In the genomic region with DNA sequence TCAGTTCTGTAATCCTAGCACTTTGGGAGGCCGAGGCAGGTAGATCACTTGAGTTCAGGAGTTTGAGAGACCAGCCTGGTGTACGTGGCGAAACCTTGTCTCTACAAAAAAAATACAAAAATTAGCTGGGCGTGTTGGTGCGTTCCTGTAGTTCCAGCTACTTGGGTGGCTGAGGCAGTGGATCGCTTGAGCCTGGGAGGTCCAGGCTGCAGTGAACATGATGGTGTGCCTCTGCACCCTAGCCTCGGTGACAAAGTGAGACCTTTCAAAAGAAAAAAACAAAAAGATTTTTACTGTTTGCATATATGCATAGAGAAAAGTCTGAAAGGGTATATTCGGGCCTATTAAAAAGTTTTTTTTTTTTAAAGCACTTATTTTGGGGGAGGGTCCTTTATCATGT, we compare ENCODE assay signal across 19 cellular contexts.
A peak's percentile ranks its signal among the peaks of the same experiment; 100 is the strongest.
DNase-seq lines count a peak whose midpoint lies in the region; ATAC-seq, FAIRE-seq and TF ChIP-seq lines count a peak whose summit lies in the region.
"Had no signal": no experiment of that assay in that cellular context is flagged by ENCODE, and none has a peak within 500 bp of the region (broad histone marks: within the 10 kb centered on the region; RNA-seq: fewer than 3 reads in every experiment).

No MANE protein-coding gene starts in this region.

- no peak for TF ChIP-seq CTCF in left ventricle myocardium inferior (IDR thresholded peaks at IDR 0.05; ENCODE audit: borderline replicate concordance)

- H3K9ac ChIP-seq in HUES48 (ENCODE audit: low read depth, low read length) (no peak overlapping the region), iPS-20b (ENCODE audit: low read depth, low read length) (peak overlapping the region; percentile 25; the same call in 1 of the 2 replicates)
- H3K9ac ChIP-seq: BLaER1, GM23248 had no signal

- no peak overlapping the region for H3K4me3 ChIP-seq in left ventricle myocardium inferior
- no peak overlapping the region; the same call in 1 of the 2 replicates for H3K4me3 ChIP-seq in HUES48 (ENCODE audit: low read depth, low read length)
- H3K4me3 ChIP-seq in iPS-20b (ENCODE audit: low read length): no peak overlapping the region
- H3K4me3 ChIP-seq: BLaER1, GM12878, GM23248 had no signal

- no peaks in the 10 kb centered on the region for H3K36me3 ChIP-seq in left ventricle myocardium inferior
- H3K36me3 ChIP-seq in HUES48 (ENCODE audit: control insufficient read depth, insufficient read depth, low read length): 0 out of 2 replicates have a peak, but pooled peaks cover 9% of the 10 kb centered on the region
- H3K36me3 ChIP-seq in iPS-20b (ENCODE audit: insufficient read depth, low read depth, low read length): no peaks in the 10 kb centered on the region

- H3K4me1 ChIP-seq in left ventricle myocardium inferior (peaks cover 23% of the 10 kb centered on the region), HUES48 (ENCODE audit: control insufficient read depth, insufficient read depth, low read length) (peaks cover 32% of the 10 kb centered on the region), iPS-20b (ENCODE audit: insufficient read depth, low read length) (peaks cover 14% of the 10 kb centered on the region)
- H3K4me1 ChIP-seq: BLaER1 had no signal

- H3K27ac ChIP-seq in left ventricle myocardium inferior (replicated peaks): peak overlapping the region; percentile 30
- peak overlapping the region; percentile 91 for H3K27ac ChIP-seq in HUES48 (ENCODE audit: low read depth, low read length)
- H3K27ac ChIP-seq in iPS-20b (ENCODE audit: low read length): no peak overlapping the region
- H3K27ac ChIP-seq: BLaER1, GM23248, HL-60 had no signal

- H3K27me3 ChIP-seq in left ventricle myocardium inferior (ENCODE audit: low read depth) (no peaks in the 10 kb centered on the region), HUES48 (ENCODE audit: control insufficient read depth, insufficient read depth, low read length) (no peaks in the 10 kb centered on the region), iPS-20b (ENCODE audit: insufficient read depth, low read length) (no peaks in the 10 kb centered on the region)
- H3K27me3 ChIP-seq: BLaER1 had no signal

- ATAC-seq in GM18520 (IDR thresholded peaks at IDR 0.05; ENCODE audit: unreplicated experiment): no peak
- ATAC-seq: CD8-positive, alpha-beta T cell; GM12878; HepG2 had no signal

- no peak for FAIRE-seq in RCC 7860 (lab: Jason Lieb, UNC)
- FAIRE-seq: GM12878, GM19239, HepG2 had no signal

- peaks cover 23% of the 10 kb centered on the region for H3K9me3 ChIP-seq in left ventricle myocardium inferior (replicated peaks)
- peaks cover 26% of the 10 kb centered on the region for H3K9me3 ChIP-seq in HUES48 (ENCODE audit: control insufficient read depth, insufficient read depth, low read length)
- H3K9me3 ChIP-seq in iPS-20b (ENCODE audit: insufficient read depth, low read depth, low read length): no peaks in the 10 kb centered on the region

- DNase-seq in left ventricle myocardium inferior: no peak
- DNase-seq in cardiac septum (ENCODE audit: low spot score): no peak
- no peak for DNase-seq in H4 (ENCODE audit: low spot score)
- no peak for DNase-seq in RCC 7860 (ENCODE audit: low spot score)
- DNase-seq: 8988T; Calu3; CD8-positive, alpha-beta T cell; DMS79 treated with DMSO at 0.1 percent for 48 hours; GM23248; H7; KBM-7 had no signal

- intact Hi-C loops in left ventricle myocardium inferior (cut with micrococcal nuclease): no loop called here
- intact Hi-C loops in cardiac septum (cut with DNase I): no loop called here
